13 cellular contexts compared by ENCODE assay signal in the genomic region with DNA sequence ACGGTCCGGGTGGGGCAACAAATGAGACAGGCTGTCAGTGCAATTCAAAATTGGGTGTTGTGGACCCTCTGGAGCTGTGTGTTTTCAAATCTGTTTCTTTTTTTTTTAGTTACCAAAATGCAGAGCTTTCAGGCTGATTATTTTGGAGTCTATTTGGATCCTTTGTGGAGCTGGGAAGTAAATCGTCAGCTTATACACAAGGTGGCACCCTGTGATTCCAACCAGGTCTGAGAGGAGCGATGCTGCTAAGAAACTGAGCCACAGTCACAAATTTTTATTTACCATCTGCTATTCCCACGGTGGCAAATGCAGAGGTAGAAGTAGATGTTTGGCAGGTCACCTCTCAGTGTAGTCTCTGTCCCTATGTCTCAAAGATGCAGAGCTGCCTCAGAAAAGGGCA. TPM values are rescaled to one million over a fixed set of nuclear protein-coding genes. Genes with fewer than 3 reads are reported as not detected.
DNase-seq lines count a peak whose midpoint lies in the region; FAIRE-seq and TF ChIP-seq lines count a peak whose summit lies in the region.
"Had no signal": no experiment of that assay in that cellular context is flagged by ENCODE, and none has a peak within 500 bp of the region (broad histone marks: within the 10 kb centered on the region; RNA-seq: fewer than 3 reads in every experiment).

No MANE protein-coding gene starts in this region.

- peak; percentile 24 for DNase-seq in AG09309 (ENCODE audit: low read depth)
- peak; percentile 23 for DNase-seq in H7
- peak; percentile 9 to 47 for DNase-seq in foreskin fibroblast
- DNase-seq in GM19239 (ENCODE audit: insufficient read length, low spot score): no peak
- no peak for DNase-seq in central memory CD4-positive, alpha-beta T cell
- DNase-seq in NCI-H226: no peak
- DNase-seq in stimulated activated CD4-positive, alpha-beta T cell treated with anti-CD3 and anti-CD28 coated beads, Interleukin-4, amount 100 ng/mL, for 4 hours: no peak
- DNase-seq: activated T-cell treated with anti-CD3 and anti-CD28 coated beads, Interleukin-2, amount 50 U/mL, for 24 hours; aorta; NCI-H524 treated with DMSO at 0.1 percent for 48 hours had no signal

- no peaks in the 10 kb centered on the region for H3K27me3 ChIP-seq in H7 (ENCODE audit: control insufficient read depth, insufficient read depth, low read length)

- no peak for FAIRE-seq in GM19239 (lab: Jason Lieb, UNC)
- FAIRE-seq: endometrium had no signal

- H3K4me3 ChIP-seq in AG09309 (ENCODE audit: control insufficient read depth, low read depth, low read length) (no peak overlapping the region), H7 (ENCODE audit: insufficient read depth, low read depth, low read length) (no peak overlapping the region), foreskin fibroblast (ENCODE audit: low read depth in 1 of 2, low read length in 2 of 2) (no peak overlapping the region)

- H3K27ac ChIP-seq in VCaP: no peak overlapping the region
- H3K27ac ChIP-seq: HL-60 had no signal

- H3K36me3 ChIP-seq in H7 (replicated peaks; ENCODE audit: control insufficient read depth, insufficient read depth, low read length): no peaks in the 10 kb centered on the region

- peak; percentile 49 for TF ChIP-seq CTCF in AG09309 (IDR thresholded peaks at IDR 0.05; ENCODE audit: control insufficient read depth, insufficient read depth, low read depth, low read length, missing control alignments)
- peak; percentile 32; the same call in 1 of the 2 replicates for TF ChIP-seq CTCF in VCaP (conservative IDR thresholded peaks at IDR 0.05)
- TF ChIP-seq CTCF in foreskin fibroblast (IDR thresholded peaks at IDR 0.05; ENCODE audit: low read depth, low read length): peak; percentile 20

RNA-seq across cellular contexts. Expression of gene EPC2, which starts 3.8 kb away (rescaled TPM):
- total RNA-seq in H7 (2014; rRNA removed; shearing (Covaris generic)): 9.5 and 15.6 TPM in 2 replicates

Comparison
In these comparisons a context has a peak if more than half of its experiments do, and no peak if none do; other contexts are left out.
1. DNase-seq: peak in AG09309 (single experiment), H7 (single experiment) and foreskin fibroblast (2 of 2); none in GM19239 (single experiment), central memory CD4-positive, alpha-beta T cell (single experiment), NCI-H226 (single experiment) and stimulated activated CD4-positive, alpha-beta T cell treated with anti-CD3 and anti-CD28 coated beads, Interleukin-4, amount 100 ng/mL, for 4 hours (0 of 2).
2. Peak in every context shown above with its lines, with median percentiles within 50 percentile points of each other: CTCF ChIP-seq.